In the genomic region with DNA sequence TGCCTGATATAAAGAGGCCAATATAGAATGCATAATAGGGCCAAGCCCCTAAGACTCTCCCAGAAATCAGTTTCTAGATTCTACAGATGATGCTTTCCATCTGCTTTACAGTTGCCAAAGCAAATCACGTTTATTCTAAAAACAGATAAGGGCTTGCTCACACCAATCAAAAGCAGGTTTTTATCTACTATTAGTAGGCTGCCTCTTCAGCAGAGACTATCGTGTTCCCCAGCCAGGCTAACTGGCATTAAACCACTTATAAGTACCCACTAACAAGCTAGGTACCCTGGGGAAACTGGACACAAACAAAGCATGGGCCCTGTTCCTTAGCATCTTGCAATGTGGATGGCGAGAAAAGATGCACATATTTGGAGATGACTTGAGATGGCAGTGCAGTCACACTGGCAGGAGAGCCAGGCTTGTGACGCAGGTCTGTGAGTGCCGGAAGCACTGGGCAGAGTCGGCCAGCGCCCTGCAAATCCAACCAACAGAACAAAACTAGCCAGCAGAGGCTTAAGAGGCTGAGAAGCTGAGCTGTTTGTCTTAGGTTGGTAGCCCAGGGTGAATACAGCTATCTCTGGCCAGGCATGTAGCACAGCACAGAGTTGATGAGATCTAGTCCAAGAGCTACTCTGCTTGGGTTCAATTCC, we compare ENCODE assay signal across 1 cellular context.
TF ChIP-seq lines count a peak whose summit lies in the region.

No MANE protein-coding gene starts in this region.

TF ChIP-seq in H1, 55 proteins besides CTCF, POLR2A, EP300 and RAD21 (continued from another document):
- TF ChIP-seq, protein P1, sequence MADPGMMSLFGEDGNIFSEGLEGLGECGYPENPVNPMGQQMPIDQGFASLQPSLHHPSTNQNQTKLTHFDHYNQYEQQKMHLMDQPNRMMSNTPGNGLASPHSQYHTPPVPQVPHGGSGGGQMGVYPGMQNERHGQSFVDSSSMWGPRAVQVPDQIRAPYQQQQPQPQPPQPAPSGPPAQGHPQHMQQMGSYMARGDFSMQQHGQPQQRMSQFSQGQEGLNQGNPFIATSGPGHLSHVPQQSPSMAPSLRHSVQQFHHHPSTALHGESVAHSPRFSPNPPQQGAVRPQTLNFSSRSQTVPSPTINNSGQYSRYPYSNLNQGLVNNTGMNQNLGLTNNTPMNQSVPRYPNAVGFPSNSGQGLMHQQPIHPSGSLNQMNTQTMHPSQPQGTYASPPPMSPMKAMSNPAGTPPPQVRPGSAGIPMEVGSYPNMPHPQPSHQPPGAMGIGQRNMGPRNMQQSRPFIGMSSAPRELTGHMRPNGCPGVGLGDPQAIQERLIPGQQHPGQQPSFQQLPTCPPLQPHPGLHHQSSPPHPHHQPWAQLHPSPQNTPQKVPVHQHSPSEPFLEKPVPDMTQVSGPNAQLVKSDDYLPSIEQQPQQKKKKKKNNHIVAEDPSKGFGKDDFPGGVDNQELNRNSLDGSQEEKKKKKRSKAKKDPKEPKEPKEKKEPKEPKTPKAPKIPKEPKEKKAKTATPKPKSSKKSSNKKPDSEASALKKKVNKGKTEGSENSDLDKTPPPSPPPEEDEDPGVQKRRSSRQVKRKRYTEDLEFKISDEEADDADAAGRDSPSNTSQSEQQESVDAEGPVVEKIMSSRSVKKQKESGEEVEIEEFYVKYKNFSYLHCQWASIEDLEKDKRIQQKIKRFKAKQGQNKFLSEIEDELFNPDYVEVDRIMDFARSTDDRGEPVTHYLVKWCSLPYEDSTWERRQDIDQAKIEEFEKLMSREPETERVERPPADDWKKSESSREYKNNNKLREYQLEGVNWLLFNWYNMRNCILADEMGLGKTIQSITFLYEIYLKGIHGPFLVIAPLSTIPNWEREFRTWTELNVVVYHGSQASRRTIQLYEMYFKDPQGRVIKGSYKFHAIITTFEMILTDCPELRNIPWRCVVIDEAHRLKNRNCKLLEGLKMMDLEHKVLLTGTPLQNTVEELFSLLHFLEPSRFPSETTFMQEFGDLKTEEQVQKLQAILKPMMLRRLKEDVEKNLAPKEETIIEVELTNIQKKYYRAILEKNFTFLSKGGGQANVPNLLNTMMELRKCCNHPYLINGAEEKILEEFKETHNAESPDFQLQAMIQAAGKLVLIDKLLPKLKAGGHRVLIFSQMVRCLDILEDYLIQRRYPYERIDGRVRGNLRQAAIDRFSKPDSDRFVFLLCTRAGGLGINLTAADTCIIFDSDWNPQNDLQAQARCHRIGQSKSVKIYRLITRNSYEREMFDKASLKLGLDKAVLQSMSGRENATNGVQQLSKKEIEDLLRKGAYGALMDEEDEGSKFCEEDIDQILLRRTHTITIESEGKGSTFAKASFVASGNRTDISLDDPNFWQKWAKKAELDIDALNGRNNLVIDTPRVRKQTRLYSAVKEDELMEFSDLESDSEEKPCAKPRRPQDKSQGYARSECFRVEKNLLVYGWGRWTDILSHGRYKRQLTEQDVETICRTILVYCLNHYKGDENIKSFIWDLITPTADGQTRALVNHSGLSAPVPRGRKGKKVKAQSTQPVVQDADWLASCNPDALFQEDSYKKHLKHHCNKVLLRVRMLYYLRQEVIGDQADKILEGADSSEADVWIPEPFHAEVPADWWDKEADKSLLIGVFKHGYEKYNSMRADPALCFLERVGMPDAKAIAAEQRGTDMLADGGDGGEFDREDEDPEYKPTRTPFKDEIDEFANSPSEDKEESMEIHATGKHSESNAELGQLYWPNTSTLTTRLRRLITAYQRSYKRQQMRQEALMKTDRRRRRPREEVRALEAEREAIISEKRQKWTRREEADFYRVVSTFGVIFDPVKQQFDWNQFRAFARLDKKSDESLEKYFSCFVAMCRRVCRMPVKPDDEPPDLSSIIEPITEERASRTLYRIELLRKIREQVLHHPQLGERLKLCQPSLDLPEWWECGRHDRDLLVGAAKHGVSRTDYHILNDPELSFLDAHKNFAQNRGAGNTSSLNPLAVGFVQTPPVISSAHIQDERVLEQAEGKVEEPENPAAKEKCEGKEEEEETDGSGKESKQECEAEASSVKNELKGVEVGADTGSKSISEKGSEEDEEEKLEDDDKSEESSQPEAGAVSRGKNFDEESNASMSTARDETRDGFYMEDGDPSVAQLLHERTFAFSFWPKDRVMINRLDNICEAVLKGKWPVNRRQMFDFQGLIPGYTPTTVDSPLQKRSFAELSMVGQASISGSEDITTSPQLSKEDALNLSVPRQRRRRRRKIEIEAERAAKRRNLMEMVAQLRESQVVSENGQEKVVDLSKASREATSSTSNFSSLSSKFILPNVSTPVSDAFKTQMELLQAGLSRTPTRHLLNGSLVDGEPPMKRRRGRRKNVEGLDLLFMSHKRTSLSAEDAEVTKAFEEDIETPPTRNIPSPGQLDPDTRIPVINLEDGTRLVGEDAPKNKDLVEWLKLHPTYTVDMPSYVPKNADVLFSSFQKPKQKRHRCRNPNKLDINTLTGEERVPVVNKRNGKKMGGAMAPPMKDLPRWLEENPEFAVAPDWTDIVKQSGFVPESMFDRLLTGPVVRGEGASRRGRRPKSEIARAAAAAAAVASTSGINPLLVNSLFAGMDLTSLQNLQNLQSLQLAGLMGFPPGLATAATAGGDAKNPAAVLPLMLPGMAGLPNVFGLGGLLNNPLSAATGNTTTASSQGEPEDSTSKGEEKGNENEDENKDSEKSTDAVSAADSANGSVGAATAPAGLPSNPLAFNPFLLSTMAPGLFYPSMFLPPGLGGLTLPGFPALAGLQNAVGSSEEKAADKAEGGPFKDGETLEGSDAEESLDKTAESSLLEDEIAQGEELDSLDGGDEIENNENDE (IDR thresholded peaks at IDR 0.05; ENCODE audit: insufficient replicate concordance, low read length), result no peak
- TF ChIP-seq SP4 (IDR thresholded peaks at IDR 0.05; ENCODE audit: low read length) (no peak), BACH1 (IDR thresholded peaks at IDR 0.05; ENCODE audit: low read length) (no peak), NRF1 (IDR thresholded peaks at IDR 0.05; ENCODE audit: low read depth, low read length) (no peak)
- TF ChIP-seq, protein P2, sequence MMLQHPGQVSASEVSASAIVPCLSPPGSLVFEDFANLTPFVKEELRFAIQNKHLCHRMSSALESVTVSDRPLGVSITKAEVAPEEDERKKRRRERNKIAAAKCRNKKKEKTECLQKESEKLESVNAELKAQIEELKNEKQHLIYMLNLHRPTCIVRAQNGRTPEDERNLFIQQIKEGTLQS (IDR thresholded peaks at IDR 0.05; ENCODE audit: insufficient read depth, low read depth, low read length), result no peak
- TF ChIP-seq, protein P3, sequence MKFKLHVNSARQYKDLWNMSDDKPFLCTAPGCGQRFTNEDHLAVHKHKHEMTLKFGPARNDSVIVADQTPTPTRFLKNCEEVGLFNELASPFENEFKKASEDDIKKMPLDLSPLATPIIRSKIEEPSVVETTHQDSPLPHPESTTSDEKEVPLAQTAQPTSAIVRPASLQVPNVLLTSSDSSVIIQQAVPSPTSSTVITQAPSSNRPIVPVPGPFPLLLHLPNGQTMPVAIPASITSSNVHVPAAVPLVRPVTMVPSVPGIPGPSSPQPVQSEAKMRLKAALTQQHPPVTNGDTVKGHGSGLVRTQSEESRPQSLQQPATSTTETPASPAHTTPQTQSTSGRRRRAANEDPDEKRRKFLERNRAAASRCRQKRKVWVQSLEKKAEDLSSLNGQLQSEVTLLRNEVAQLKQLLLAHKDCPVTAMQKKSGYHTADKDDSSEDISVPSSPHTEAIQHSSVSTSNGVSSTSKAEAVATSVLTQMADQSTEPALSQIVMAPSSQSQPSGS (IDR thresholded peaks at IDR 0.05; ENCODE audit: low read length), result no peak
